Comparison of ENCODE assay signal across 1 cellular context in the genomic region with DNA sequence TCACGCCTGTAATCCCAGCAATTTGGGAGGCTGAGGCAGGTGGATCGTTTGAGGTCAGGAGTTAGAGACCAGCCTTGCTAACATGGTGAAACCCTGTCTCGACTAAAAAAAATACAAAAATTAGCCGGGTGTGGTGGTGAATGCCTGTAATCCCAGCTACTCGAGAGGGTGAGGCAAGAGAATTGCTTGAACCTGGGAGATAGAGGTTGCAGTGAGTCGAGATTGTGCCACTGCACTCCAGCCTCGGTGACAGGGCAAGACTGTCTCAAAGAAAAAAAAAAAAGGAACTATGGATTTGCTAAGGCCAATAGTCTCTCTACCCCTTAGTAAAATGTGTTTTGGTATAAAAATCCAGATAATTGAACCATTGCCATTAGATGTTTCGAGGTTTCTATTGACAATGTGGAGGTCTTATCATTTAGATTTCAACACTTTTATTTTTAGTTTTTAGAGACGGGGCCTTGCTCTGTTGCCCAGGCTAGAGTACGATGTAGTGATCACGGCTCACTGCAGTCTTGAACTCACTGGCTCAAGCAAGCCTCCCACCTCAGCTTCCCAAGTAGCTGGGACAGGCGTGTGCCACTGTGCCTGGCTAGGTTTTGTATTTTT.
TF ChIP-seq lines count a peak whose summit lies in the region.

No MANE protein-coding gene starts in this region.

TF ChIP-seq in K562, 482 proteins besides CTCF, POLR2A, EP300 and RAD21 (continued from another document and continues in another):
- TF ChIP-seq, protein P1, sequence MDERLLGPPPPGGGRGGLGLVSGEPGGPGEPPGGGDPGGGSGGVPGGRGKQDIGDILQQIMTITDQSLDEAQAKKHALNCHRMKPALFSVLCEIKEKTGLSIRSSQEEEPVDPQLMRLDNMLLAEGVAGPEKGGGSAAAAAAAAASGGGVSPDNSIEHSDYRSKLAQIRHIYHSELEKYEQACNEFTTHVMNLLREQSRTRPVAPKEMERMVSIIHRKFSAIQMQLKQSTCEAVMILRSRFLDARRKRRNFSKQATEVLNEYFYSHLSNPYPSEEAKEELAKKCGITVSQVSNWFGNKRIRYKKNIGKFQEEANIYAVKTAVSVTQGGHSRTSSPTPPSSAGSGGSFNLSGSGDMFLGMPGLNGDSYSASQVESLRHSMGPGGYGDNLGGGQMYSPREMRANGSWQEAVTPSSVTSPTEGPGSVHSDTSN (CRISPR knock-in tag; IDR thresholded peaks at IDR 0.05; ENCODE audit: low read depth) = no peak
- TF ChIP-seq, protein P1 (tag; conservative IDR thresholded peaks at IDR 0.05; ENCODE audit: low read depth) = 0 out of 2 replicates have a peak, but pooled peaks have one; percentile 20
- TF ChIP-seq ZNF232 (CRISPR knock-in tag; IDR thresholded peaks at IDR 0.05) = no peak
- TF ChIP-seq, protein P2, sequence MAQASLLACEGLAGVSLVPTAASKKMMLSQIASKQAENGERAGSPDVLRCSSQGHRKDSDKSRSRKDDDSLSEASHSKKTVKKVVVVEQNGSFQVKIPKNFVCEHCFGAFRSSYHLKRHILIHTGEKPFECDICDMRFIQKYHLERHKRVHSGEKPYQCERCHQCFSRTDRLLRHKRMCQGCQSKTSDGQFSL (CRISPR knock-in tag; IDR thresholded peaks at IDR 0.05) = no peak
- TF ChIP-seq, protein P2 (tag; IDR thresholded peaks at IDR 0.05) = 0 out of 4 replicates have a peak, but pooled peaks of 1 of the 2 experiments have one; percentile 25
- peak; percentile 47; the same call in 1 of the 2 replicates for TF ChIP-seq ZNF384 (IDR thresholded peaks at IDR 0.05; ENCODE audit: low read depth, low read length)
- TF ChIP-seq ZNF263 (CRISPR knock-in tag; IDR thresholded peaks at IDR 0.05; ENCODE audit: borderline replicate concordance) = no peak
- TF ChIP-seq ZNF311 (CRISPR knock-in tag; IDR thresholded peaks at IDR 0.05) = peak; percentile 73; the same call in 1 of the 2 replicates
- TF ChIP-seq KAT7 (CRISPR knock-in tag; IDR thresholded peaks at IDR 0.05; ENCODE audit: borderline replicate concordance) = 0 out of 2 replicates have a peak, but pooled peaks have one; percentile 47
- no peak for TF ChIP-seq BCL6 (CRISPR knock-in tag; IDR thresholded peaks at IDR 0.05)
- TF ChIP-seq THRAP3 (IDR thresholded peaks at IDR 0.05; ENCODE audit: borderline replicate concordance) = no peak
- TF ChIP-seq KLF6 (CRISPR knock-in tag; IDR thresholded peaks at IDR 0.05; ENCODE audit: borderline replicate concordance) = peak; percentile 37; the same call in 1 of the 2 replicates
- no peak for TF ChIP-seq NRF1 (conservative IDR thresholded peaks at IDR 0.05 in 1 of 2, IDR thresholded peaks at IDR 0.05 in 1 of 2)
- no peak for TF ChIP-seq TSC22D4 (tag; IDR thresholded peaks at IDR 0.05)
- TF ChIP-seq ZNF197 (CRISPR knock-in tag; IDR thresholded peaks at IDR 0.05; ENCODE audit: low read depth) = 0 out of 2 replicates have a peak, but pooled peaks have one; percentile 62
- peak; percentile 34; the same call in 1 of the 2 replicates for TF ChIP-seq L3MBTL2 (IDR thresholded peaks at IDR 0.05)
- TF ChIP-seq NFRKB (IDR thresholded peaks at IDR 0.05; ENCODE audit: low read depth) = 0 out of 2 replicates have a peak, but pooled peaks have one; percentile 47
- no peak for TF ChIP-seq POLR2AphosphoS2 (IDR thresholded peaks at IDR 0.05; ENCODE audit: low read length)
- peak; percentile 45; the same call in 1 of the 2 replicates for TF ChIP-seq ZFX (CRISPR knock-in tag; IDR thresholded peaks at IDR 0.05)
- TF ChIP-seq SMAD4 (CRISPR knock-in tag; conservative IDR thresholded peaks at IDR 0.05) = peak; percentile 65
- TF ChIP-seq SNRNP70 (optimal IDR thresholded peaks at IDR 0.05; ENCODE audit: low read depth, low read length) = no peak
- TF ChIP-seq HDAC1 (IDR thresholded peaks at IDR 0.05) = 0 out of 4 replicates have a peak, but pooled peaks of 1 of the 2 experiments have one; percentile 9
- peak; percentile 52 for TF ChIP-seq BACH1 (tag; IDR thresholded peaks at IDR 0.05)
- 0 out of 2 replicates have a peak, but pooled peaks have one; percentile 10 for TF ChIP-seq DPF2 (IDR thresholded peaks at IDR 0.05)
- TF ChIP-seq PTRF (tag; IDR thresholded peaks at IDR 0.05) = peak; percentile 74
- TF ChIP-seq, protein P3, sequence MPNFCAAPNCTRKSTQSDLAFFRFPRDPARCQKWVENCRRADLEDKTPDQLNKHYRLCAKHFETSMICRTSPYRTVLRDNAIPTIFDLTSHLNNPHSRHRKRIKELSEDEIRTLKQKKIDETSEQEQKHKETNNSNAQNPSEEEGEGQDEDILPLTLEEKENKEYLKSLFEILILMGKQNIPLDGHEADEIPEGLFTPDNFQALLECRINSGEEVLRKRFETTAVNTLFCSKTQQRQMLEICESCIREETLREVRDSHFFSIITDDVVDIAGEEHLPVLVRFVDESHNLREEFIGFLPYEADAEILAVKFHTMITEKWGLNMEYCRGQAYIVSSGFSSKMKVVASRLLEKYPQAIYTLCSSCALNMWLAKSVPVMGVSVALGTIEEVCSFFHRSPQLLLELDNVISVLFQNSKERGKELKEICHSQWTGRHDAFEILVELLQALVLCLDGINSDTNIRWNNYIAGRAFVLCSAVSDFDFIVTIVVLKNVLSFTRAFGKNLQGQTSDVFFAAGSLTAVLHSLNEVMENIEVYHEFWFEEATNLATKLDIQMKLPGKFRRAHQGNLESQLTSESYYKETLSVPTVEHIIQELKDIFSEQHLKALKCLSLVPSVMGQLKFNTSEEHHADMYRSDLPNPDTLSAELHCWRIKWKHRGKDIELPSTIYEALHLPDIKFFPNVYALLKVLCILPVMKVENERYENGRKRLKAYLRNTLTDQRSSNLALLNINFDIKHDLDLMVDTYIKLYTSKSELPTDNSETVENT (CRISPR knock-in tag; IDR thresholded peaks at IDR 0.05) = no peak
- 0 out of 2 replicates have a peak, but pooled peaks have one; percentile 19 for TF ChIP-seq ZNF121 (CRISPR knock-in tag; conservative IDR thresholded peaks at IDR 0.05)
- 0 out of 2 replicates have a peak, but pooled peaks have one; percentile 44 for TF ChIP-seq ELF4 (CRISPR knock-in tag; IDR thresholded peaks at IDR 0.05)
- peak; percentile 46; the same call in 1 of the 2 replicates for TF ChIP-seq ZKSCAN8 (CRISPR knock-in tag; IDR thresholded peaks at IDR 0.05)
- TF ChIP-seq SPI1 (IDR thresholded peaks at IDR 0.05; ENCODE audit: borderline replicate concordance, low read depth, low read length) = no peak
- 0 out of 2 replicates have a peak, but pooled peaks have one; percentile 2 for TF ChIP-seq NFE2 (IDR thresholded peaks at IDR 0.05; ENCODE audit: low read depth)
- no peak for TF ChIP-seq XRCC5 (IDR thresholded peaks at IDR 0.05; ENCODE audit: low read depth, low read length)
- no peak for TF ChIP-seq TOE1 (IDR thresholded peaks at IDR 0.05; ENCODE audit: borderline replicate concordance)
- no peak for TF ChIP-seq TOE1 (CRISPR knock-in tag; IDR thresholded peaks at IDR 0.05; ENCODE audit: borderline replicate concordance, low read depth)
- no peak for TF ChIP-seq E2F3 (CRISPR knock-in tag; IDR thresholded peaks at IDR 0.05)
- TF ChIP-seq, protein P4, sequence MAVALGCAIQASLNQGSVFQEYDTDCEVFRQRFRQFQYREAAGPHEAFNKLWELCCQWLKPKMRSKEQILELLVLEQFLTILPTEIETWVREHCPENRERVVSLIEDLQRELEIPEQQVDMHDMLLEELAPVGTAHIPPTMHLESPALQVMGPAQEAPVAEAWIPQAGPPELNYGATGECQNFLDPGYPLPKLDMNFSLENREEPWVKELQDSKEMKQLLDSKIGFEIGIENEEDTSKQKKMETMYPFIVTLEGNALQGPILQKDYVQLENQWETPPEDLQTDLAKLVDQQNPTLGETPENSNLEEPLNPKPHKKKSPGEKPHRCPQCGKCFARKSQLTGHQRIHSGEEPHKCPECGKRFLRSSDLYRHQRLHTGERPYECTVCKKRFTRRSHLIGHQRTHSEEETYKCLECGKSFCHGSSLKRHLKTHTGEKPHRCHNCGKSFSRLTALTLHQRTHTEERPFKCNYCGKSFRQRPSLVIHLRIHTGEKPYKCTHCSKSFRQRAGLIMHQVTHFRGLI (CRISPR knock-in tag; IDR thresholded peaks at IDR 0.05) = peak; percentile 45; the same call in 1 of the 2 replicates
- TF ChIP-seq SMARCA4 (IDR thresholded peaks at IDR 0.05) = peak; percentile 45
- TF ChIP-seq, protein P5, sequence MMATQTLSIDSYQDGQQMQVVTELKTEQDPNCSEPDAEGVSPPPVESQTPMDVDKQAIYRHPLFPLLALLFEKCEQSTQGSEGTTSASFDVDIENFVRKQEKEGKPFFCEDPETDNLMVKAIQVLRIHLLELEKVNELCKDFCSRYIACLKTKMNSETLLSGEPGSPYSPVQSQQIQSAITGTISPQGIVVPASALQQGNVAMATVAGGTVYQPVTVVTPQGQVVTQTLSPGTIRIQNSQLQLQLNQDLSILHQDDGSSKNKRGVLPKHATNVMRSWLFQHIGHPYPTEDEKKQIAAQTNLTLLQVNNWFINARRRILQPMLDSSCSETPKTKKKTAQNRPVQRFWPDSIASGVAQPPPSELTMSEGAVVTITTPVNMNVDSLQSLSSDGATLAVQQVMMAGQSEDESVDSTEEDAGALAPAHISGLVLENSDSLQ (IDR thresholded peaks at IDR 0.05) = 0 out of 2 replicates have a peak, but pooled peaks have one; percentile 8
- no peak for TF ChIP-seq RBBP5 (IDR thresholded peaks at IDR 0.05; ENCODE audit: borderline replicate concordance, insufficient read depth, low read length, poor library complexity, severe bottlenecking)
- TF ChIP-seq, protein P6, sequence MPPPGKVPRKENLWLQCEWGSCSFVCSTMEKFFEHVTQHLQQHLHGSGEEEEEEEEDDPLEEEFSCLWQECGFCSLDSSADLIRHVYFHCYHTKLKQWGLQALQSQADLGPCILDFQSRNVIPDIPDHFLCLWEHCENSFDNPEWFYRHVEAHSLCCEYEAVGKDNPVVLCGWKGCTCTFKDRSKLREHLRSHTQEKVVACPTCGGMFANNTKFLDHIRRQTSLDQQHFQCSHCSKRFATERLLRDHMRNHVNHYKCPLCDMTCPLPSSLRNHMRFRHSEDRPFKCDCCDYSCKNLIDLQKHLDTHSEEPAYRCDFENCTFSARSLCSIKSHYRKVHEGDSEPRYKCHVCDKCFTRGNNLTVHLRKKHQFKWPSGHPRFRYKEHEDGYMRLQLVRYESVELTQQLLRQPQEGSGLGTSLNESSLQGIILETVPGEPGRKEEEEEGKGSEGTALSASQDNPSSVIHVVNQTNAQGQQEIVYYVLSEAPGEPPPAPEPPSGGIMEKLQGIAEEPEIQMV (tag; conservative IDR thresholded peaks at IDR 0.05; ENCODE audit: low read depth) = 0 out of 2 replicates have a peak, but pooled peaks have one; percentile 11
- TF ChIP-seq MCM7 (IDR thresholded peaks at IDR 0.05) = no peak
- TF ChIP-seq, protein P7, sequence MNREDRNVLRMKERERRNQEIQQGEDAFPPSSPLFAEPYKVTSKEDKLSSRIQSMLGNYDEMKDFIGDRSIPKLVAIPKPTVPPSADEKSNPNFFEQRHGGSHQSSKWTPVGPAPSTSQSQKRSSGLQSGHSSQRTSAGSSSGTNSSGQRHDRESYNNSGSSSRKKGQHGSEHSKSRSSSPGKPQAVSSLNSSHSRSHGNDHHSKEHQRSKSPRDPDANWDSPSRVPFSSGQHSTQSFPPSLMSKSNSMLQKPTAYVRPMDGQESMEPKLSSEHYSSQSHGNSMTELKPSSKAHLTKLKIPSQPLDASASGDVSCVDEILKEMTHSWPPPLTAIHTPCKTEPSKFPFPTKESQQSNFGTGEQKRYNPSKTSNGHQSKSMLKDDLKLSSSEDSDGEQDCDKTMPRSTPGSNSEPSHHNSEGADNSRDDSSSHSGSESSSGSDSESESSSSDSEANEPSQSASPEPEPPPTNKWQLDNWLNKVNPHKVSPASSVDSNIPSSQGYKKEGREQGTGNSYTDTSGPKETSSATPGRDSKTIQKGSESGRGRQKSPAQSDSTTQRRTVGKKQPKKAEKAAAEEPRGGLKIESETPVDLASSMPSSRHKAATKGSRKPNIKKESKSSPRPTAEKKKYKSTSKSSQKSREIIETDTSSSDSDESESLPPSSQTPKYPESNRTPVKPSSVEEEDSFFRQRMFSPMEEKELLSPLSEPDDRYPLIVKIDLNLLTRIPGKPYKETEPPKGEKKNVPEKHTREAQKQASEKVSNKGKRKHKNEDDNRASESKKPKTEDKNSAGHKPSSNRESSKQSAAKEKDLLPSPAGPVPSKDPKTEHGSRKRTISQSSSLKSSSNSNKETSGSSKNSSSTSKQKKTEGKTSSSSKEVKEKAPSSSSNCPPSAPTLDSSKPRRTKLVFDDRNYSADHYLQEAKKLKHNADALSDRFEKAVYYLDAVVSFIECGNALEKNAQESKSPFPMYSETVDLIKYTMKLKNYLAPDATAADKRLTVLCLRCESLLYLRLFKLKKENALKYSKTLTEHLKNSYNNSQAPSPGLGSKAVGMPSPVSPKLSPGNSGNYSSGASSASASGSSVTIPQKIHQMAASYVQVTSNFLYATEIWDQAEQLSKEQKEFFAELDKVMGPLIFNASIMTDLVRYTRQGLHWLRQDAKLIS (CRISPR knock-in tag; IDR thresholded peaks at IDR 0.05) = 0 out of 2 replicates have a peak, but pooled peaks have one; percentile 23
- no peak for TF ChIP-seq ZKSCAN3 (CRISPR knock-in tag; IDR thresholded peaks at IDR 0.05)
- TF ChIP-seq MEF2D (tag; conservative IDR thresholded peaks at IDR 0.05; ENCODE audit: low read depth) = peak; percentile 57; the same call in 1 of the 2 replicates
- no peak for TF ChIP-seq SOX6 (IDR thresholded peaks at IDR 0.05)
- TF ChIP-seq ZNF57 (CRISPR knock-in tag; IDR thresholded peaks at IDR 0.05) = no peak
- no peak for TF ChIP-seq ZNF239 (CRISPR knock-in tag; IDR thresholded peaks at IDR 0.05)
- no peak for TF ChIP-seq BRF1 (IDR thresholded peaks at IDR 0.05; ENCODE audit: borderline replicate concordance, extremely low read depth, insufficient read length)
- peak; percentile 5 for TF ChIP-seq TBP (optimal IDR thresholded peaks at IDR 0.05; ENCODE audit: low read depth, low read length)
- TF ChIP-seq ZNF175 (CRISPR knock-in tag; IDR thresholded peaks at IDR 0.05; ENCODE audit: low read depth) = 0 out of 2 replicates have a peak, but pooled peaks have one; percentile 19
- TF ChIP-seq, protein P8, sequence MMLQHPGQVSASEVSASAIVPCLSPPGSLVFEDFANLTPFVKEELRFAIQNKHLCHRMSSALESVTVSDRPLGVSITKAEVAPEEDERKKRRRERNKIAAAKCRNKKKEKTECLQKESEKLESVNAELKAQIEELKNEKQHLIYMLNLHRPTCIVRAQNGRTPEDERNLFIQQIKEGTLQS (IDR thresholded peaks at IDR 0.05) = no peak
- TF ChIP-seq, protein P8 (CRISPR knock-in tag; conservative IDR thresholded peaks at IDR 0.05) = no peak
- no peak for TF ChIP-seq MTA2 (IDR thresholded peaks at IDR 0.05; ENCODE audit: low read depth)
